21 cellular contexts compared by ENCODE assay signal in genomic region chr6:168709440-168709839, GRCh38.
DNase-seq lines count a peak whose midpoint lies in the region; ATAC-seq and TF ChIP-seq lines count a peak whose summit lies in the region.
"Had no signal": no experiment of that assay in that cellular context is flagged by ENCODE, and none has a peak within 500 bp of the region (broad histone marks: within the 10 kb centered on the region; RNA-seq: fewer than 3 reads in every experiment).

No MANE protein-coding gene starts in this region.

- TF ChIP-seq CTCF in right atrium auricular region (IDR thresholded peaks at IDR 0.05), result no peak
- no peak for TF ChIP-seq CTCF in neural crest cell (conservative IDR thresholded peaks at IDR 0.05)
- no peak for TF ChIP-seq CTCF in GM10248 (IDR thresholded peaks at IDR 0.05; ENCODE audit: control extremely low read depth, extremely low read depth, low read depth, missing control alignments)

- H3K4me3 ChIP-seq in right atrium auricular region, result no peak overlapping the region
- H3K4me3 ChIP-seq: BLaER1, GM12878, GM23338 had no signal

- H3K27me3 Mint-ChIP-seq in neural crest cell (ENCODE audit: low read depth), result no peaks in the 10 kb centered on the region
- H3K27me3 Mint-ChIP-seq: B cell; CD4-positive, CD25-positive, alpha-beta regulatory T cell had no signal

- no peaks in the 10 kb centered on the region for H3K9me3 ChIP-seq in right atrium auricular region
- H3K9me3 ChIP-seq: Caco-2 had no signal

- H3K36me3 ChIP-seq in right atrium auricular region, result no peaks in the 10 kb centered on the region
- H3K36me3 ChIP-seq: BLaER1 had no signal

- no peak overlapping the region for H3K4me3 Mint-ChIP-seq in neural crest cell
- H3K4me3 Mint-ChIP-seq: B cell; CD4-positive, CD25-positive, alpha-beta regulatory T cell; CD8-positive, alpha-beta T cell; GM23338; H9 had no signal

- H3K9me3 Mint-ChIP-seq in neural crest cell, result peaks cover 3% of the 10 kb centered on the region
- H3K9me3 Mint-ChIP-seq: CD8-positive, alpha-beta T cell; GM23338 had no signal

- peaks cover 2% of the 10 kb centered on the region for H3K4me1 Mint-ChIP-seq in neural crest cell
- H3K4me1 Mint-ChIP-seq: B cell; CD4-positive, CD25-positive, alpha-beta regulatory T cell had no signal

- no peaks in the 10 kb centered on the region for H3K36me3 Mint-ChIP-seq in neural crest cell (ENCODE audit: low read depth)
- H3K36me3 Mint-ChIP-seq: CD4-positive, CD25-positive, alpha-beta regulatory T cell; CD8-positive, alpha-beta T cell had no signal

- no peak for ATAC-seq in left ventricle myocardium superior
- ATAC-seq: CD8-positive, alpha-beta T cell; GM12878; GM23338; HCT116 had no signal

- peak; percentile 26 for DNase-seq in NCI-H2171 treated with DMSO at 0.1 percent for 48 hours (lab: John Stamatoyannopoulos, UW)
- no peak for DNase-seq in NCI-H2171 (lab: John Stamatoyannopoulos, UW)
- peak; percentile 46 for DNase-seq in right atrium auricular region (ENCODE audit: low spot score)
- no peak for DNase-seq in left ventricle myocardium superior
- DNase-seq in neural crest cell (ENCODE audit: low read depth, low spot score), result no peak
- DNase-seq in GM19238 (ENCODE audit: insufficient read length, low spot score), result no peak
- DNase-seq in GM10248 (ENCODE audit: extremely low spot score), result no peak
- DNase-seq in NCI-H146 treated with DMSO at 0.1 percent for 48 hours (lab: John Stamatoyannopoulos, UW; ENCODE audit: unreplicated experiment), result no peak
- DNase-seq: Caco-2; CD4-positive, CD25-positive, alpha-beta regulatory T cell; DMS153; DND-41; H9 had no signal

- H3K27ac Mint-ChIP-seq in neural crest cell (ENCODE audit: unreplicated experiment), result peak overlapping the region; percentile 84
- H3K27ac Mint-ChIP-seq: B cell; CD4-positive, CD25-positive, alpha-beta regulatory T cell; CD8-positive, alpha-beta T cell; GM23338 had no signal

- POLR2A ChIA-PET in GM10248 (lab: Yijun Ruan, JAX), result no interaction called here

- CTCF ChIA-PET in GM10248 (lab: Yijun Ruan, JAX), result no interaction called here

- H3K27me3 ChIP-seq in right atrium auricular region, result no peaks in the 10 kb centered on the region
- H3K27me3 ChIP-seq: BLaER1 had no signal

- peaks cover 0 to 1% of the 10 kb centered on the region in 2 donors for H3K4me1 ChIP-seq in right atrium auricular region
- H3K4me1 ChIP-seq: Caco-2 had no signal

- H3K27ac ChIP-seq in right atrium auricular region, result no peak overlapping the region
- H3K27ac ChIP-seq: 22Rv1, BLaER1, C4-2B had no signal

- intact Hi-C loops in left ventricle myocardium superior (cut with micrococcal nuclease), result no loop called here

Comparison
In these comparisons a context has a peak if more than half of its experiments do, and no peak if none do; other contexts are left out.
1. DNase-seq: peak in NCI-H2171 treated with DMSO at 0.1 percent for 48 hours (single experiment) and right atrium auricular region (single experiment); none in NCI-H2171 (single experiment), left ventricle myocardium superior (single experiment), neural crest cell (single experiment), GM19238 (single experiment), GM10248 (single experiment) and NCI-H146 treated with DMSO at 0.1 percent for 48 hours (single experiment).